ENCODE assay signal across 15 cellular contexts in genomic region chr7:28145090-28145626, GRCh38.
"Had no signal": no experiment of that assay in that cellular context is flagged by ENCODE, and none has a peak within 500 bp of the region (broad histone marks: within the 10 kb centered on the region; RNA-seq: fewer than 3 reads in every experiment).

No MANE protein-coding gene starts in this region.

- H3K79me2 ChIP-seq: hepatocyte had no signal

- FAIRE-seq: pancreas had no signal

- H2AFZ ChIP-seq: hepatocyte had no signal

- H3K4me2 ChIP-seq: hepatocyte, smooth muscle cell had no signal

- H3K36me3 ChIP-seq: pancreas, tibial nerve, upper lobe of right lung, vagina had no signal

- ATAC-seq: left colon; mucosa of descending colon; naive thymus-derived CD8-positive, alpha-beta T cell; stimulated activated memory B cell treated with anti-CD40 and anti-IgM and Interleukin-4, amounts not matched to agents 10 μg/mL and 1 μg/mL and 100 μg/mL, for 72 hours; upper lobe of right lung had no signal

- H3K9me3 ChIP-seq: mucosa of descending colon, pancreas, testis, tibial nerve, upper lobe of right lung, vagina had no signal

- DNase-seq: effector CD8-positive, alpha-beta T cell; foreskin melanocyte; left colon; mucosa of descending colon; naive thymus-derived CD8-positive, alpha-beta T cell; pancreas; stimulated activated CD4-positive, alpha-beta T cell treated with anti-CD3 and anti-CD28 coated beads, Interleukin-4, amount 100 ng/mL, for 1 hour; testis; upper lobe of right lung had no signal

- H3K4me1 ChIP-seq: tibial nerve, upper lobe of right lung had no signal

- H3K4me3 ChIP-seq: coronary artery, hepatocyte, mucosa of descending colon, pancreas, smooth muscle cell, testis, tibial nerve, upper lobe of right lung, vagina had no signal

- H3K27me3 ChIP-seq: hepatocyte, pancreas, testis, tibial nerve, upper lobe of right lung, vagina had no signal

- H3K27ac ChIP-seq: coronary artery, hepatocyte, tibial nerve, upper lobe of right lung had no signal
